ENCODE assay signal across 23 cellular contexts in the genomic region with DNA sequence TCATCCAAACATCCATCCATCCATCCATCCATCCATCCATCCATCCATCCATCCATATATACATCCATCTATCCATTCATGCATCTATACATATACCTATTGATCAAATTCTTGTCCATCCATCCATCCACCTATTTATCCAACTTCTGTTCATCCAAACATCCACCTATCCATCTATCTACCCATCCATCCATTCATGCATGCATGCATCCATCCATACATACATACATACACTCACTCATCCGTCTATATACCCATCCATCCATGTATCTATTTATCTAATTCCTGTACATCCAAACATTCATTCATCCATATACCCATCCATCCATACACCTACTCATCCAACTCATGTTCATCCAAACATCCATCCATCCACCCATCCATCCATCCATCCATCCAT. TPM values are rescaled to one million over a fixed set of nuclear protein-coding genes. Genes with fewer than 3 reads are reported as not detected.
DNase-seq lines count a peak whose midpoint lies in the region; ATAC-seq and TF ChIP-seq lines count a peak whose summit lies in the region.
"Had no signal": no experiment of that assay in that cellular context is flagged by ENCODE, and none has a peak within 500 bp of the region (broad histone marks: within the 10 kb centered on the region; RNA-seq: fewer than 3 reads in every experiment).

No MANE protein-coding gene starts in this region.

- ATAC-seq in IMR-90 (ENCODE audit: low read depth) (no peak), GM18505 (IDR thresholded peaks at IDR 0.05; ENCODE audit: unreplicated experiment) (no peak), GM18858 (IDR thresholded peaks at IDR 0.05; ENCODE audit: unreplicated experiment) (no peak)
- ATAC-seq: A549, GM12878 had no signal

- H4K20me1 ChIP-seq in IMR-90 (ENCODE audit: insufficient read depth, low read length) (no peaks in the 10 kb centered on the region), neural progenitor cell (ENCODE audit: low read depth) (no peaks in the 10 kb centered on the region)
- H4K20me1 ChIP-seq: BLaER1 treated with 17β-estradiol and CSF1 and Interleukin-3, amounts not matched to agents 10 nM and 100 nM had no signal

- peaks cover 3% of the 10 kb centered on the region for H3K27me3 Mint-ChIP-seq in neural progenitor cell (ENCODE audit: insufficient read depth, low read depth)

- H3K9me3 ChIP-seq in IMR-90 (ENCODE audit: control insufficient read depth, insufficient read depth, low read length): no peaks in the 10 kb centered on the region
- no peaks in the 10 kb centered on the region for H3K9me3 ChIP-seq in neural progenitor cell (ENCODE audit: low read depth)
- H3K9me3 ChIP-seq: A549; BE2C; BLaER1 treated with 17β-estradiol and CSF1 and Interleukin-3, amounts not matched to agents 10 nM and 100 nM had no signal

- POLR2A ChIA-PET in IMR-90 (lab: Charles Lee; ENCODE audit: unreplicated experiment): no interaction called here

- H2AFZ ChIP-seq in IMR-90 (replicated peaks; ENCODE audit: low read length, poor library complexity) (no peak overlapping the region), neural progenitor cell (replicated peaks) (no peak overlapping the region)

- no peaks in the 10 kb centered on the region for H3F3A ChIP-seq in neural progenitor cell (ENCODE audit: low read depth)

- H3K36me3 ChIP-seq in IMR-90 (ENCODE audit: control insufficient read depth, insufficient read depth, low read length): no peaks in the 10 kb centered on the region
- no peaks in the 10 kb centered on the region for H3K36me3 ChIP-seq in neural progenitor cell
- H3K36me3 ChIP-seq: BE2C; BLaER1 treated with 17β-estradiol and CSF1 and Interleukin-3, amounts not matched to agents 10 nM and 100 nM had no signal

- no peak overlapping the region for H3K14ac ChIP-seq in IMR-90 (replicated peaks; ENCODE audit: low read depth, low read length)

- H2AK5ac ChIP-seq in IMR-90 (ENCODE audit: low read depth, low read length): no peak overlapping the region

- H3K9ac ChIP-seq in IMR-90 (ENCODE audit: low read depth, low read length) (no peak overlapping the region), neural progenitor cell (no peak overlapping the region)
- H3K9ac ChIP-seq: BLaER1 treated with 17β-estradiol and CSF1 and Interleukin-3, amounts not matched to agents 10 nM and 100 nM had no signal

- DNase-seq in IMR-90 (no peak), neural progenitor cell (ENCODE audit: low spot score) (no peak)
- DNase-seq in activated CD8-positive, alpha-beta memory T cell treated with anti-CD3 and anti-CD28 coated beads, Interleukin-2, amount 50 U/mL, for 4 hours: no peak
- DNase-seq: 8988T; ACHN; AML-193; BE2C; CD4-positive, alpha-beta T cell; CD8-positive, alpha-beta memory T cell; DMS 273 treated with DMSO at 0.1 percent for 48 hours; DMS79; EL; GDM1; GOT3; H7; HCEC 1CT had no signal

- no peak overlapping the region for H2BK120ac ChIP-seq in IMR-90 (ENCODE audit: low read depth, low read length)

- no peak overlapping the region for H2BK20ac ChIP-seq in IMR-90 (ENCODE audit: low read depth, low read length)

- H4K5ac ChIP-seq in IMR-90 (ENCODE audit: low read depth, low read length): no peak overlapping the region

- peaks cover 14% of the 10 kb centered on the region for H3K4me1 Mint-ChIP-seq in neural progenitor cell
- H3K4me1 Mint-ChIP-seq: CD8-positive, alpha-beta memory T cell had no signal

- H3K27me3 ChIP-seq in IMR-90 (ENCODE audit: control insufficient read depth, insufficient read depth, low read length) (peaks cover 21% of the 10 kb centered on the region), neural progenitor cell (no peaks in the 10 kb centered on the region)
- H3K27me3 ChIP-seq: BE2C; BLaER1 treated with 17β-estradiol and CSF1 and Interleukin-3, amounts not matched to agents 10 nM and 100 nM had no signal

- no peaks in the 10 kb centered on the region for H3K79me2 ChIP-seq in neural progenitor cell (ENCODE audit: low read depth)

- no peak overlapping the region for H3K23ac ChIP-seq in IMR-90 (ENCODE audit: low read depth, low read length)

- H3K9me3 Mint-ChIP-seq in neural progenitor cell: no peaks in the 10 kb centered on the region
- H3K9me3 Mint-ChIP-seq: CD4-positive, alpha-beta T cell; CD8-positive, alpha-beta memory T cell had no signal

- H3K4me3 Mint-ChIP-seq in neural progenitor cell: no peak overlapping the region
- H3K4me3 Mint-ChIP-seq: CD14-positive monocyte; CD4-positive, alpha-beta T cell; CD8-positive, alpha-beta memory T cell had no signal

- no peak for TF ChIP-seq CTCF in IMR-90 (conservative IDR thresholded peaks at IDR 0.05; ENCODE audit: low read depth, low read length)
- no peak for TF ChIP-seq CTCF in neural progenitor cell (IDR thresholded peaks at IDR 0.05)

- H3K4ac ChIP-seq in IMR-90 (ENCODE audit: low read depth, low read length): no peak overlapping the region

- H3K9me1 ChIP-seq in IMR-90 (ENCODE audit: insufficient read depth, low read length): 0 out of 2 replicates have a peak, but pooled peaks cover 6% of the 10 kb centered on the region

- dilution Hi-C loops in IMR-90 (cut with HindIII; ENCODE audit: low sequenced_read_pairs, unreplicated experiment): no loop called here

- H3K36me3 Mint-ChIP-seq in neural progenitor cell: no peaks in the 10 kb centered on the region

- CTCF ChIA-PET in IMR-90 (lab: Yijun Ruan, JAX): no interaction called here

- H3K18ac ChIP-seq in IMR-90 (ENCODE audit: low read depth, low read length): no peak overlapping the region

- no peaks in the 10 kb centered on the region for H3K79me1 ChIP-seq in IMR-90 (ENCODE audit: low read depth in 1 of 2, low read length in 2 of 2)

- TF ChIP-seq POLR2A in IMR-90 (IDR thresholded peaks at IDR 0.05; ENCODE audit: low read depth, low read length): no peak
- TF ChIP-seq POLR2A in GM18505 (IDR thresholded peaks at IDR 0.05; ENCODE audit: borderline replicate concordance, extremely low read depth, insufficient read depth, insufficient read length): no peak

- peak overlapping the region; percentile 64 for H2BK5ac ChIP-seq in IMR-90 (ENCODE audit: low read depth, low read length, poor library complexity, severe bottlenecking)

- H3K27ac Mint-ChIP-seq in neural progenitor cell: peak overlapping the region; percentile 8
- H3K27ac Mint-ChIP-seq: CD4-positive, alpha-beta T cell; CD8-positive, alpha-beta memory T cell had no signal

- no peak for TF ChIP-seq RAD21 in IMR-90 (IDR thresholded peaks at IDR 0.05; ENCODE audit: low read length)

- no peak overlapping the region for H2BK15ac ChIP-seq in IMR-90 (ENCODE audit: low read depth, low read length)

- H4K8ac ChIP-seq in IMR-90 (ENCODE audit: low read depth in 2 of 2, low read length in 2 of 2): no peak overlapping the region

- H3K4me1 ChIP-seq in IMR-90 (ENCODE audit: control insufficient read depth, insufficient read depth, low read length): no peaks in the 10 kb centered on the region
- H3K4me1 ChIP-seq in neural progenitor cell: peaks cover 10% of the 10 kb centered on the region
- H3K4me1 ChIP-seq: A549 had no signal

- H3K4me3 ChIP-seq in IMR-90 (ENCODE audit: insufficient read depth, low read depth, low read length): no peak overlapping the region
- no peak overlapping the region for H3K4me3 ChIP-seq in neural progenitor cell
- H3K4me3 ChIP-seq: A549; BLaER1 treated with 17β-estradiol and CSF1 and Interleukin-3, amounts not matched to agents 10 nM and 100 nM; GM12878 had no signal

- intact Hi-C loops in IMR-90 (cut with micrococcal nuclease): no loop called here

- no TSS peak for BruUV-seq in IMR-90 (replicated peaks; lab: Mats Ljungman, UMichigan)

- 86 to 100% methylated on average over 1 of the region's 1 CpG for WGBS in IMR-90 (ENCODE audit: extremely low coverage in 2 of 2, insufficient read length in 1 of 2), 2 experiments

- H2AK9ac ChIP-seq in IMR-90 (replicated peaks; ENCODE audit: low read depth, low read length, poor library complexity): no peak overlapping the region

- no peak overlapping the region for H4K91ac ChIP-seq in IMR-90 (ENCODE audit: insufficient read depth, low read depth, low read length)

- in situ Hi-C loops in IMR-90 (cut with MboI; ENCODE audit: low sequenced_read_pairs): no loop called here

- H3K56ac ChIP-seq in IMR-90 (ENCODE audit: extremely low read depth, insufficient read depth, low read length): no peak overlapping the region

- H3K27ac ChIP-seq in IMR-90 (ENCODE audit: insufficient read depth, low read length): no peak overlapping the region
- H3K27ac ChIP-seq in cingulate gyrus (ENCODE audit: low read depth, low read length): peak overlapping the region; percentile 34
- H3K27ac ChIP-seq in neural progenitor cell: no peak overlapping the region
- H3K27ac ChIP-seq: A549 had no signal

- H3K4me2 ChIP-seq in IMR-90 (ENCODE audit: low read depth, low read length): no peak overlapping the region
- no peak overlapping the region for H3K4me2 ChIP-seq in neural progenitor cell
- H3K4me2 ChIP-seq: A549 had no signal

TF ChIP-seq in IMR-90, 13 proteins besides CTCF, POLR2A, EP300 and RAD21:
- TF ChIP-seq CEBPB (IDR thresholded peaks at IDR 0.05; ENCODE audit: low read depth, low read length) (no peak), NFE2L2 (IDR thresholded peaks at IDR 0.05; ENCODE audit: low read depth, low read length) (no peak), RCOR1 (IDR thresholded peaks at IDR 0.05; ENCODE audit: insufficient replicate concordance, low read length) (no peak), MXI1 (IDR thresholded peaks at IDR 0.05; ENCODE audit: borderline replicate concordance, low read depth, low read length) (no peak), BHLHE40 (IDR thresholded peaks at IDR 0.05; ENCODE audit: low read depth, low read length) (no peak)

RNA-seq across cellular contexts. Expression of a gene that starts 19.3 kb away (rescaled TPM):
- total RNA-seq in IMR-90 (2012; rRNA removed) (173 and 186 TPM in 2 replicates), neural progenitor cell (ENCODE audit: low replicate concordance) (154 and 158 TPM in 2 replicates)
- 131 and 147 TPM in 2 replicates for polyA plus RNA-seq in IMR-90 (2012; rRNA removed)
- polyA plus RNA-seq in IMR-90 (2012; cell fraction: cytosol; rRNA removed): 72.8 and 87.1 TPM in 2 replicates
- polyA plus RNA-seq in IMR-90 (2012; cell fraction: nucleus; rRNA removed; ENCODE audit: low replicate concordance): 30.7 and 43.3 TPM in 2 replicates
